ENCODE assay signal across 1 cellular context in genomic region chr4:74768857-74769525, GRCh38.
TF ChIP-seq lines count a peak whose summit lies in the region.

No MANE protein-coding gene starts in this region.

TF ChIP-seq in HCT116, 20 proteins besides CTCF, POLR2A, EP300 and RAD21 (continued from another document):
- no peak for TF ChIP-seq ZBTB33 (IDR thresholded peaks at IDR 0.05; ENCODE audit: extremely low read depth, insufficient replicate concordance, low read length)
- 0 out of 2 replicates have a peak, but pooled peaks have one; percentile 9 for TF ChIP-seq ZFX (IDR thresholded peaks at IDR 0.05)
- TF ChIP-seq SRF (IDR thresholded peaks at IDR 0.05; ENCODE audit: low read depth), result peak; percentile 60
- no peak for TF ChIP-seq REST (IDR thresholded peaks at IDR 0.05; ENCODE audit: low read depth)
